In genomic region chr3:157518881-157519280, GRCh38 we compare ENCODE assay signal across 29 cellular contexts. TPM values are rescaled to one million over a fixed set of nuclear protein-coding genes. Genes with fewer than 3 reads are reported as not detected.
"Had no signal": no experiment of that assay in that cellular context is flagged by ENCODE, and none has a peak within 500 bp of the region (broad histone marks: within the 10 kb centered on the region; RNA-seq: fewer than 3 reads in every experiment).

No MANE protein-coding gene starts in this region.

- ATAC-seq: effector memory CD8-positive, alpha-beta T cell; esophagus mucosa; foreskin keratinocyte; gastrocnemius medialis; gastroesophageal sphincter; heart left ventricle; heart right ventricle had no signal

- H3K27me3 Mint-ChIP-seq: dendritic cell treated with granulocyte-macrophage colony-stimulating factor and Interleukin-4, amounts not matched to agents 40 ng/mL and 50 ng/mL, for 4 days; effector memory CD8-positive, alpha-beta T cell had no signal

- H3K36me3 ChIP-seq: esophagus muscularis mucosa, esophagus squamous epithelium, gastrocnemius medialis, gastroesophageal sphincter, heart left ventricle, heart right ventricle had no signal

- FAIRE-seq: endometrium, endothelial cell of umbilical vein, frontal cortex had no signal

- H3K27me3 ChIP-seq: esophagus muscularis mucosa, esophagus squamous epithelium, gastrocnemius medialis, gastroesophageal sphincter, heart left ventricle, heart right ventricle, hepatocyte had no signal

- H3K79me2 ChIP-seq: hepatocyte had no signal

- DNase-seq: cortex of kidney; dermis blood vessel endothelial cell; dorsolateral prefrontal cortex; effector CD4-positive, alpha-beta T cell; effector CD8-positive, alpha-beta T cell; effector memory CD4-positive, alpha-beta T cell; effector memory CD8-positive, alpha-beta T cell; endodermal cell; erythroblast; esophagus squamous epithelium; foreskin fibroblast; foreskin keratinocyte; foreskin melanocyte; gastrocnemius medialis; glutamatergic neuron; head of caudate nucleus; heart left ventricle; heart right ventricle; hippocampal formation had no signal

- H3K4me1 Mint-ChIP-seq: endodermal cell had no signal

- H2AFZ ChIP-seq: hepatocyte had no signal

- H3K4me3 ChIP-seq: coronary artery, dorsolateral prefrontal cortex, esophagus muscularis mucosa, esophagus squamous epithelium, gastrocnemius medialis, gastroesophageal sphincter, heart left ventricle, heart right ventricle, hepatocyte had no signal

- H3K4me1 ChIP-seq: esophagus muscularis mucosa, esophagus squamous epithelium, foreskin keratinocyte, gastrocnemius medialis, heart left ventricle, heart right ventricle had no signal

- H3K4me3 Mint-ChIP-seq: dendritic cell treated with granulocyte-macrophage colony-stimulating factor and Interleukin-4, amounts not matched to agents 40 ng/mL and 50 ng/mL, for 4 days; effector memory CD8-positive, alpha-beta T cell; endodermal cell had no signal

- H3K4me2 ChIP-seq: hepatocyte had no signal

- H3K27ac ChIP-seq: coronary artery, dorsolateral prefrontal cortex, epithelial cell of prostate, esophagus muscularis mucosa, esophagus squamous epithelium, foreskin keratinocyte, gastrocnemius medialis, gastroesophageal sphincter, heart left ventricle, heart right ventricle, hepatocyte had no signal

- H3K27ac Mint-ChIP-seq: dendritic cell treated with granulocyte-macrophage colony-stimulating factor and Interleukin-4, amounts not matched to agents 40 ng/mL and 50 ng/mL, for 4 days; effector memory CD8-positive, alpha-beta T cell; endodermal cell had no signal

- H3K9me3 ChIP-seq: esophagus squamous epithelium, gastrocnemius medialis had no signal

RNA-seq across cellular contexts. Expression of gene VEPH1, which starts 15.7 kb away (rescaled TPM):
- total RNA-seq: esophagus squamous epithelium had no signal
